Comparison of ENCODE assay signal across 9 cellular contexts in genomic region chr11:94271885-94272372, GRCh38.
DNase-seq lines count a peak whose midpoint lies in the region; ATAC-seq and TF ChIP-seq lines count a peak whose summit lies in the region.
"Had no signal": no experiment of that assay in that cellular context is flagged by ENCODE, and none has a peak within 500 bp of the region (broad histone marks: within the 10 kb centered on the region; RNA-seq: fewer than 3 reads in every experiment).

No MANE protein-coding gene starts in this region.

- ATAC-seq in GM19328 (IDR thresholded peaks at IDR 0.05; ENCODE audit: unreplicated experiment): peak; percentile 73
- peak; percentile 86 for ATAC-seq in HG02759 (IDR thresholded peaks at IDR 0.05; ENCODE audit: unreplicated experiment)
- ATAC-seq in HG03457 (IDR thresholded peaks at IDR 0.05; ENCODE audit: unreplicated experiment): peak; percentile 71

- H3K4me3 ChIP-seq in GM12865 (ENCODE audit: low read depth, low read length): no peak overlapping the region

- peak; percentile 90 for DNase-seq in GM12865 (ENCODE audit: low read depth)
- no peak for DNase-seq in 8988T
- no peak for DNase-seq in hippocampal formation (lab: John Stamatoyannopoulos, UW)
- no peak for DNase-seq in inferior parietal cortex (ENCODE audit: extremely low spot score)
- DNase-seq in middle frontal gyrus (ENCODE audit: extremely low spot score, low spot score): no peak
- DNase-seq: AML-193 had no signal

- no peak for TF ChIP-seq CTCF in GM12865 (IDR thresholded peaks at IDR 0.05; ENCODE audit: insufficient read depth, low read depth, low read length, missing control alignments)
